In genomic region chr2:121804340-121804739, GRCh38 we compare ENCODE assay signal across 8 cellular contexts. TPM values are rescaled to one million over a fixed set of nuclear protein-coding genes. Genes with fewer than 3 reads are reported as not detected.
DNase-seq lines count a peak whose midpoint lies in the region; TF ChIP-seq lines count a peak whose summit lies in the region.

No MANE protein-coding gene starts in this region.

- H4K20me1 ChIP-seq in H9 (ENCODE audit: control insufficient read depth, insufficient read depth, insufficient read length) = no peaks in the 10 kb centered on the region
- H4K20me1 ChIP-seq in SK-N-SH (ENCODE audit: insufficient read depth) = no peaks in the 10 kb centered on the region

- H3K4ac ChIP-seq in H9 (ENCODE audit: low read depth, low read length) = no peak overlapping the region

- H2BK5ac ChIP-seq in H9 (ENCODE audit: insufficient read length, low read length) = no peak overlapping the region

- H3K79me1 ChIP-seq in H9 (ENCODE audit: insufficient read depth, low read depth, low read length, poor library complexity, severe bottlenecking) = no peaks in the 10 kb centered on the region

- H3K4me2 ChIP-seq in H9 (ENCODE audit: insufficient read depth, insufficient read length, low read length) = no peak overlapping the region
- 0 out of 2 replicates have a peak overlapping the region, but pooled peaks have one; percentile 43 for H3K4me2 ChIP-seq in SK-N-SH

- peaks cover 5 to 6% of the 10 kb centered on the region in 2 experiments; a peak in 3 of 5 replicates for H3K9me3 Mint-ChIP-seq in H9
- H3K9me3 Mint-ChIP-seq in immature natural killer cell = peaks cover 7 to 16% (median 10%) of the 10 kb centered on the region in 6 donors

- H3K9ac ChIP-seq in H9 (ENCODE audit: extremely low read depth, insufficient read length, low read length) (no peak overlapping the region), SK-N-SH (no peak overlapping the region)

- POLR2A ChIA-PET in SK-N-SH (lab: Yijun Ruan, JAX) = no interaction called here

- H3K18ac ChIP-seq in H9 (ENCODE audit: insufficient read length, low read depth, low read length) = no peak overlapping the region

- no peak overlapping the region for H3K23ac ChIP-seq in H9 (ENCODE audit: insufficient read length, low read depth, low read length)

- peaks cover 3% of the 10 kb centered on the region for H3F3A ChIP-seq in SK-N-SH (replicated peaks; ENCODE audit: insufficient read depth)

- CTCF ChIA-PET in SK-N-SH (lab: Yijun Ruan, JAX) = no interaction called here

- H2BK15ac ChIP-seq in H9 (ENCODE audit: low read depth, low read length) = no peak overlapping the region

- no CpG with 5 or more reads among the region's 5 CpGs for WGBS in H9 (ENCODE audit: extremely low coverage, insufficient read length, low lambda C conversion rate)
- 8% methylated on average over 5 of the region's 5 CpGs for WGBS in SK-N-SH (ENCODE audit: low lambda C conversion rate)

- intact Hi-C loops in vagina (cut with DNase I) = no loop called here

- H3K4me1 Mint-ChIP-seq in H9 = peaks cover 29 to 41% of the 10 kb centered on the region in 2 experiments
- no peaks in the 10 kb centered on the region for H3K4me1 Mint-ChIP-seq in immature natural killer cell

- H3K36me3 ChIP-seq in SK-N-SH (replicated peaks in 1 of 2; ENCODE audit: control insufficient read depth in 1 of 2, insufficient read depth in 2 of 2, low read length in 1 of 2) (no peaks in the 10 kb centered on the region), WERI-Rb-1 (no peaks in the 10 kb centered on the region), vagina (no peaks in the 10 kb centered on the region)

- H3K27me3 Mint-ChIP-seq in H9 (ENCODE audit: low read depth) (no peaks in the 10 kb centered on the region), immature natural killer cell (ENCODE audit: low read depth in 3 of 3) (peaks cover 0 to 5% (median under 1%) of the 10 kb centered on the region in 3 donors)

- H2BK120ac ChIP-seq in H9 (ENCODE audit: low read depth, low read length, poor library complexity, severe bottlenecking) = no peak overlapping the region

- H2BK20ac ChIP-seq in H9 (ENCODE audit: low read depth, low read length, poor library complexity, severe bottlenecking) = no peak overlapping the region

- no peak for TF ChIP-seq EP300 in SK-N-SH (IDR thresholded peaks at IDR 0.05; ENCODE audit: borderline replicate concordance in 1 of 2, low read depth in 1 of 2, low read length in 1 of 2)

- no peak overlapping the region for H2AK5ac ChIP-seq in H9 (ENCODE audit: insufficient read length, low read length)

- no peak overlapping the region for H3K4me3 ChIP-seq in NB4 (ENCODE audit: low read depth, low read length)
- H3K4me3 ChIP-seq in SK-N-SH (ENCODE audit: low read depth in 2 of 2, low read length in 1 of 2) = no peak overlapping the region
- no peak overlapping the region for H3K4me3 ChIP-seq in WERI-Rb-1 (ENCODE audit: low read depth, low read length)
- no peak overlapping the region for H3K4me3 ChIP-seq in vagina

- H4K5ac ChIP-seq in H9 (ENCODE audit: insufficient read length, low read depth, low read length) = no peak overlapping the region

- H3K4me1 ChIP-seq in H9 (ENCODE audit: insufficient read depth, low read length) (peaks cover 16% of the 10 kb centered on the region), SK-N-SH (ENCODE audit: control insufficient read depth in 1 of 2, insufficient read depth in 2 of 2, low read depth in 1 of 2, low read length in 1 of 2) (peaks cover 0 to 2% of the 10 kb centered on the region in 2 experiments; a peak in 2 of 4 replicates), vagina (no peaks in the 10 kb centered on the region)

- no peaks in the 10 kb centered on the region for H3K23me2 ChIP-seq in H9 (ENCODE audit: insufficient read length, low read depth, low read length, poor library complexity, severe bottlenecking)

- H2AFZ ChIP-seq in H9 (ENCODE audit: low read length) (no peak overlapping the region), SK-N-SH (ENCODE audit: low read depth) (0 out of 2 replicates have a peak overlapping the region, but pooled peaks have one; percentile 20)

- no peak for TF ChIP-seq POLR2A in NB4 (IDR thresholded peaks at IDR 0.05; ENCODE audit: extremely low read depth, insufficient read length)
- no peak for TF ChIP-seq POLR2A in vagina (IDR thresholded peaks at IDR 0.05)

- peaks cover 0 to 3% (median 0%) of the 10 kb centered on the region in 3 experiments; a peak in 2 of 7 replicates for H3K36me3 Mint-ChIP-seq in H9 (ENCODE audit: insufficient read depth in 1 of 3, low read depth in 3 of 3)
- peaks cover 0 to 8% (median 4%) of the 10 kb centered on the region in 3 donors for H3K36me3 Mint-ChIP-seq in immature natural killer cell

- H3K14ac ChIP-seq in H9 (ENCODE audit: insufficient read depth, low read length) = no peak overlapping the region

- no peak overlapping the region for H3T11ph ChIP-seq in H9 (ENCODE audit: low read length)

- H2BK12ac ChIP-seq in H9 (ENCODE audit: insufficient read length, low read depth, low read length) = no peak overlapping the region

- peak; percentile 47 for DNase-seq in ELF-1 (ENCODE audit: low read depth, low spot score)
- DNase-seq in H9 = peak; percentile 65
- DNase-seq in NB4 (ENCODE audit: low read depth) = peak; percentile 87
- peak; percentile 85 for DNase-seq in SK-N-SH
- DNase-seq in WERI-Rb-1 = no peak
- DNase-seq in immature natural killer cell = no peak
- no peak for DNase-seq in inferior parietal cortex (ENCODE audit: extremely low spot score)
- no peak for DNase-seq in vagina (ENCODE audit: extremely low spot score in 2 of 2)

- H3K27ac Mint-ChIP-seq in H9 (peak overlapping the region; percentile 90 to 98 (median 97); a peak in 6 of 7 replicates), immature natural killer cell (no peak overlapping the region)

- no peak overlapping the region for H3K56ac ChIP-seq in H9 (ENCODE audit: insufficient read length, low read depth, low read length)

- H3K27ac ChIP-seq in H9 (ENCODE audit: insufficient read length, low read depth, low read length) (peak overlapping the region; percentile 94), SK-N-SH (ENCODE audit: low read depth in 2 of 2, low read length in 1 of 2) (peak overlapping the region in 1 of 2 experiments; percentile 58; a peak in 2 of 4 replicates), WERI-Rb-1 (no peak overlapping the region), vagina (no peak overlapping the region)

- no peaks in the 10 kb centered on the region for H3K9me2 ChIP-seq in SK-N-SH

- H3K9me3 ChIP-seq in H9 (ENCODE audit: control insufficient read depth, low read depth, low read length) (no peaks in the 10 kb centered on the region), SK-N-SH (0 out of 2 replicates have a peak, but pooled peaks cover 7% of the 10 kb centered on the region), WERI-Rb-1 (ENCODE audit: severe bottlenecking) (peaks cover 3% of the 10 kb centered on the region), vagina (no peaks in the 10 kb centered on the region)

- H3K4me3 Mint-ChIP-seq in H9 (peak overlapping the region in 1 of 2 experiments; percentile 6; a peak in 2 of 5 replicates), immature natural killer cell (no peak overlapping the region)

- no peak overlapping the region for H4K8ac ChIP-seq in H9 (replicated peaks; ENCODE audit: insufficient read length, low read depth, low read length)

- H3K27me3 ChIP-seq in H9 (ENCODE audit: insufficient read depth, low read length) = no peaks in the 10 kb centered on the region
- H3K27me3 ChIP-seq in SK-N-SH (ENCODE audit: insufficient read depth) = no peaks in the 10 kb centered on the region
- H3K27me3 ChIP-seq in WERI-Rb-1 (ENCODE audit: insufficient read depth, low read depth, severe bottlenecking) = no peaks in the 10 kb centered on the region
- H3K27me3 ChIP-seq in vagina = no peaks in the 10 kb centered on the region

- no peak overlapping the region for H4K91ac ChIP-seq in H9 (ENCODE audit: insufficient read length, low read depth, low read length)

- TF ChIP-seq RAD21 in SK-N-SH (IDR thresholded peaks at IDR 0.05; ENCODE audit: low read length) = no peak; the same call in 1 of the 2 replicates

- no peak for TF ChIP-seq CTCF in H9 (conservative IDR thresholded peaks at IDR 0.05)
- TF ChIP-seq CTCF in NB4 (IDR thresholded peaks at IDR 0.05; ENCODE audit: low read depth, low read length) = no peak
- no peak for TF ChIP-seq CTCF in SK-N-SH (IDR thresholded peaks at IDR 0.05)
- TF ChIP-seq CTCF in WERI-Rb-1 (IDR thresholded peaks at IDR 0.05; ENCODE audit: low read depth, low read length) = no peak
- no peak for TF ChIP-seq CTCF in vagina (IDR thresholded peaks at IDR 0.05)

- H3K79me2 ChIP-seq in H9 (ENCODE audit: insufficient read depth, low read length) (no peaks in the 10 kb centered on the region), SK-N-SH (ENCODE audit: insufficient read depth) (no peaks in the 10 kb centered on the region)

TF ChIP-seq in SK-N-SH, 30 proteins besides CTCF, POLR2A, EP300 and RAD21 (continues in another document):
- no peak for TF ChIP-seq IRF3 (IDR thresholded peaks at IDR 0.05; ENCODE audit: low read depth, low read length)

RNA-seq across cellular contexts. Expression of gene TSN, which starts 48.9 kb away (rescaled TPM):
- total RNA-seq in H9 (2021) (96.1 and 102 TPM in 2 replicates), vagina (35.4 TPM)
- polyA plus RNA-seq in SK-N-SH (2012; rRNA removed) (26.1 and 35.1 TPM in 2 replicates), immature natural killer cell (100 to 1,000 TPM in 1 of 3 donors, 10 to 100 TPM in 2; 76.5 to 114 (median 80.6) TPM)
- polyA plus RNA-seq in SK-N-SH (2012; cell fraction: cytosol; rRNA removed) = 36.5 and 40.7 TPM in 2 replicates
- 12.2 and 16.9 TPM in 2 replicates for polyA plus RNA-seq in SK-N-SH (2012; cell fraction: nucleus; rRNA removed)

Comparison
In these comparisons a context has a peak if more than half of its experiments do, and no peak if none do; other contexts are left out.
1. DNase-seq: peak in ELF-1 (single experiment), H9 (single experiment), NB4 (single experiment) and SK-N-SH (single experiment); none in WERI-Rb-1 (single experiment), immature natural killer cell (0 of 3), inferior parietal cortex (single experiment) and vagina (0 of 2).
2. H3K27ac Mint-ChIP-seq: peak in H9 (3 of 3); none in immature natural killer cell (0 of 6).